ENCODE assay signal across 3 cellular contexts in genomic region chr7:103888603-103889153, GRCh38.
TF ChIP-seq lines count a peak whose summit lies in the region.

No MANE protein-coding gene starts in this region.

TF ChIP-seq in IMR-90, 13 proteins besides CTCF, POLR2A, EP300 and RAD21:
- TF ChIP-seq CHD1 (IDR thresholded peaks at IDR 0.05; ENCODE audit: low read depth, low read length) (no peak), CEBPB (IDR thresholded peaks at IDR 0.05; ENCODE audit: low read depth, low read length) (no peak), RCOR1 (IDR thresholded peaks at IDR 0.05; ENCODE audit: insufficient replicate concordance, low read length) (no peak), FOS (IDR thresholded peaks at IDR 0.05; ENCODE audit: low read depth, low read length) (no peak), NFE2L2 (IDR thresholded peaks at IDR 0.05; ENCODE audit: low read depth, low read length) (no peak), MXI1 (IDR thresholded peaks at IDR 0.05; ENCODE audit: borderline replicate concordance, low read depth, low read length) (no peak), ELK1 (IDR thresholded peaks at IDR 0.05; ENCODE audit: borderline replicate concordance, low read depth, low read length) (no peak), RFX5 (IDR thresholded peaks at IDR 0.05; ENCODE audit: low read depth, low read length) (no peak), BHLHE40 (IDR thresholded peaks at IDR 0.05; ENCODE audit: low read depth, low read length) (no peak), MAFK (IDR thresholded peaks at IDR 0.05; ENCODE audit: low read depth, low read length) (no peak), SMC3 (IDR thresholded peaks at IDR 0.05; ENCODE audit: low read depth, low read length) (no peak), MAZ (IDR thresholded peaks at IDR 0.05; ENCODE audit: borderline replicate concordance, low read depth, low read length) (no peak)
- TF ChIP-seq, protein P1, sequence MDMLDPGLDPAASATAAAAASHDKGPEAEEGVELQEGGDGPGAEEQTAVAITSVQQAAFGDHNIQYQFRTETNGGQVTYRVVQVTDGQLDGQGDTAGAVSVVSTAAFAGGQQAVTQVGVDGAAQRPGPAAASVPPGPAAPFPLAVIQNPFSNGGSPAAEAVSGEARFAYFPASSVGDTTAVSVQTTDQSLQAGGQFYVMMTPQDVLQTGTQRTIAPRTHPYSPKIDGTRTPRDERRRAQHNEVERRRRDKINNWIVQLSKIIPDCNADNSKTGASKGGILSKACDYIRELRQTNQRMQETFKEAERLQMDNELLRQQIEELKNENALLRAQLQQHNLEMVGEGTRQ (IDR thresholded peaks at IDR 0.05; ENCODE audit: low read depth, low read length) = no peak

TF ChIP-seq in K562, 482 proteins besides CTCF, POLR2A, EP300 and RAD21:
- TF ChIP-seq TCF3 (CRISPR knock-in tag; IDR thresholded peaks at IDR 0.05) (0 out of 2 replicates have a peak, but pooled peaks have one; percentile 2), NFE2L1 (tag; IDR thresholded peaks at IDR 0.05; ENCODE audit: borderline replicate concordance, low read depth) (no peak), ZNF407 (IDR thresholded peaks at IDR 0.05; ENCODE audit: low read depth) (no peak), SMARCC2 (IDR thresholded peaks at IDR 0.05; ENCODE audit: low read depth) (no peak)

TF ChIP-seq in liver, 16 proteins besides CTCF, POLR2A, EP300 and RAD21:
- TF ChIP-seq NR2F2 (IDR thresholded peaks at IDR 0.05) (peak; percentile 97), HNF4G (IDR thresholded peaks at IDR 0.05) (no peak), SP1 (IDR thresholded peaks at IDR 0.05) (peak; percentile 22), FOXA2 (IDR thresholded peaks at IDR 0.05) (no peak), TAF1 (conservative IDR thresholded peaks at IDR 0.05) (no peak), RXRA (IDR thresholded peaks at IDR 0.05) (peak; percentile 27 to 71), YY1 (IDR thresholded peaks at IDR 0.05) (no peak)
